Comparison of ENCODE assay signal across 21 cellular contexts in the genomic region with DNA sequence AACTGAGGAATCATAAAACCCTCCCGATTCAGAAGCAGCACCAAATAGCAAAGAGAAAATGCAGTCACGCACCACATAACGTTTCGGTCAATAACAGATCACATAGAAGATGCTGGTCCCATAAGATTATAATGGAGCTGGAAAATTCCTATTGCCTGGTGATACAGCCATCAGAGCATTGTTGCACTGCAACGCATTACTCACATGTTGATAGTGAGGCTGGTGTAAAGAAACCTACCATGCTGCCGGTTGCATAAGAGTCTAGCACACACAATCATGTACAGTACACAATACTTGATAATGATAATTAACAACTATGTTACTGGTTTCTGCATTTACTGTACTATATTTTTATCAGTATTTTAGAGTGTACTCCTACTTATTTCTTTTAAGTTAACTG. TPM values are rescaled to one million over a fixed set of nuclear protein-coding genes. Genes with fewer than 3 reads are reported as not detected.
"Had no signal": no experiment of that assay in that cellular context is flagged by ENCODE, and none has a peak within 500 bp of the region (broad histone marks: within the 10 kb centered on the region; RNA-seq: fewer than 3 reads in every experiment).

No MANE protein-coding gene starts in this region.

- ATAC-seq: esophagus mucosa; mucosa of descending colon; naive thymus-derived CD8-positive, alpha-beta T cell; upper lobe of right lung had no signal

- H3K4me3 ChIP-seq: dorsolateral prefrontal cortex, hepatocyte, mucosa of descending colon, right atrium auricular region, sigmoid colon, skin epidermis, thyroid gland, upper lobe of right lung, vagina had no signal

- H3K4me2 ChIP-seq: hepatocyte had no signal

- H3K4me1 ChIP-seq: thyroid gland, upper lobe of right lung had no signal

- H3K27ac ChIP-seq: hepatocyte, neutrophil, sigmoid colon, skin epidermis, thyroid gland, upper lobe of right lung, vagina had no signal

- H3K36me3 ChIP-seq: neutrophil, right atrium auricular region, sigmoid colon, thyroid gland, upper lobe of right lung, vagina had no signal

- H3K27me3 ChIP-seq: hepatocyte, neutrophil, right atrium auricular region, sigmoid colon, thyroid gland, upper lobe of right lung, vagina had no signal

- H3K9me3 ChIP-seq: mucosa of descending colon, neutrophil, right atrium auricular region, sigmoid colon, thyroid gland, upper lobe of right lung, vagina had no signal

- DNase-seq: cortex of kidney; dorsolateral prefrontal cortex; effector CD8-positive, alpha-beta T cell; foreskin melanocyte; head of caudate nucleus; kidney glomerular epithelial cell; mammary epithelial cell; mucosa of descending colon; naive thymus-derived CD8-positive, alpha-beta T cell; sigmoid colon; stimulated activated CD4-positive, alpha-beta T cell treated with anti-CD3 and anti-CD28 coated beads, Interleukin-12 subunit alpha, Interleukin-12 subunit beta, amount 100 ng/mL, for 4 hours; stimulated activated CD4-positive, alpha-beta T cell treated with anti-CD3 and anti-CD28 coated beads, Interleukin-2, amount 100 ng/mL, for 48 hours; stimulated activated naive CD4-positive, alpha-beta T cell treated with Interleukin-2 at 50 U/mL for 16 hours; thyroid gland; upper lobe of right lung had no signal

- H2AFZ ChIP-seq: hepatocyte had no signal

RNA-seq across cellular contexts. Expression of a gene that starts 32.5 kb away (rescaled TPM):
- polyA plus RNA-seq: naive thymus-derived CD8-positive, alpha-beta T cell had no signal
